ENCODE assay signal across 10 cellular contexts in genomic region chrX:38891641-38892413, GRCh38.
A peak's percentile ranks its signal among the peaks of the same experiment; 100 is the strongest.
DNase-seq lines count a peak whose midpoint lies in the region; ATAC-seq and TF ChIP-seq lines count a peak whose summit lies in the region.
"Had no signal": no experiment of that assay in that cellular context is flagged by ENCODE, and none has a peak within 500 bp of the region (broad histone marks: within the 10 kb centered on the region; RNA-seq: fewer than 3 reads in every experiment).

No MANE protein-coding gene starts in this region.

- no peaks in the 10 kb centered on the region for H3K4me1 ChIP-seq in prostate gland (replicated peaks)

- no peaks in the 10 kb centered on the region for H3K9me3 Mint-ChIP-seq in activated CD4-positive, alpha-beta memory T cell treated with anti-CD3 and anti-CD28 coated beads for 36 hours

- peak; percentile 84 for ATAC-seq in HG02885 (IDR thresholded peaks at IDR 0.05; ENCODE audit: poor library complexity, unreplicated experiment)

- TF ChIP-seq CTCF in prostate gland (IDR thresholded peaks at IDR 0.05), result no peak

- H3K27ac ChIP-seq in prostate gland, result no peak overlapping the region

- no peaks in the 10 kb centered on the region for H3K36me3 Mint-ChIP-seq in activated CD4-positive, alpha-beta memory T cell treated with anti-CD3 and anti-CD28 coated beads for 36 hours

- no peak for TF ChIP-seq POLR2A in prostate gland (IDR thresholded peaks at IDR 0.05)

- H3K36me3 ChIP-seq in prostate gland, result no peaks in the 10 kb centered on the region

- H3K4me3 Mint-ChIP-seq in activated CD4-positive, alpha-beta memory T cell treated with anti-CD3 and anti-CD28 coated beads for 36 hours, result no peak overlapping the region

- no peak overlapping the region for H3K27ac Mint-ChIP-seq in activated CD4-positive, alpha-beta memory T cell treated with anti-CD3 and anti-CD28 coated beads for 36 hours

- intact Hi-C loops in activated CD4-positive, alpha-beta memory T cell treated with anti-CD3 and anti-CD28 coated beads for 36 hours (cut with micrococcal nuclease), result no loop called here
- intact Hi-C loops in prostate gland (cut with DNase I), result no loop called here

- DNase-seq in stimulated activated naive CD4-positive, alpha-beta T cell treated with Interleukin-2 at 50 U/mL for 16 hours (lab: John Stamatoyannopoulos, UW), result peak; percentile 0
- DNase-seq in stimulated activated naive CD4-positive, alpha-beta T cell (lab: John Stamatoyannopoulos, UW), result no peak
- peak; percentile 52 for DNase-seq in activated CD4-positive, alpha-beta memory T cell treated with anti-CD3 and anti-CD28 coated beads for 36 hours
- DNase-seq in Kasumi-1 (lab: John Stamatoyannopoulos, UW), result no peak
- no peak for DNase-seq in NCI-H146 treated with DMSO at 0.1 percent for 48 hours (lab: John Stamatoyannopoulos, UW; ENCODE audit: unreplicated experiment)
- no peak for DNase-seq in prostate gland (ENCODE audit: low spot score)
- no peak for DNase-seq in C1 segment of cervical spinal cord (lab: John Stamatoyannopoulos, UW)
- DNase-seq: DMS153, NCI-H2081 treated with DMSO at 0.1 percent for 48 hours had no signal

- CTCF ChIA-PET in activated CD4-positive, alpha-beta memory T cell treated with anti-CD3 and anti-CD28 coated beads for 36 hours (lab: Charles Lee), result interaction anchor here (0.6 kb wide), 1 partner anchor 260 kb away, joined by 3 read pairs; no protein-coding TSS in a partner anchor

- peaks cover 8% of the 10 kb centered on the region for H3K4me1 Mint-ChIP-seq in activated CD4-positive, alpha-beta memory T cell treated with anti-CD3 and anti-CD28 coated beads for 36 hours (ENCODE audit: low read depth)

- no peaks in the 10 kb centered on the region for H3K27me3 Mint-ChIP-seq in activated CD4-positive, alpha-beta memory T cell treated with anti-CD3 and anti-CD28 coated beads for 36 hours

- WGBS in prostate gland, result 51% methylated on average over 4 of the region's 4 CpGs

- no peaks in the 10 kb centered on the region for H3K27me3 ChIP-seq in prostate gland (replicated peaks; ENCODE audit: insufficient read depth)

- POLR2A ChIA-PET in activated CD4-positive, alpha-beta memory T cell treated with anti-CD3 and anti-CD28 coated beads for 36 hours (lab: Charles Lee), result interaction anchor here (0.9 kb wide), 1 partner anchor 76 kb away, joined by 3 read pairs; no protein-coding TSS in a partner anchor

- no peak overlapping the region for H3K4me3 ChIP-seq in prostate gland

- no peaks in the 10 kb centered on the region for H3K9me3 ChIP-seq in prostate gland

Comparison
In these comparisons a context has a peak if more than half of its experiments do, and no peak if none do; other contexts are left out.
1. DNase-seq: peak in stimulated activated naive CD4-positive, alpha-beta T cell treated with Interleukin-2 at 50 U/mL for 16 hours (single experiment) and activated CD4-positive, alpha-beta memory T cell treated with anti-CD3 and anti-CD28 coated beads for 36 hours (single experiment); none in stimulated activated naive CD4-positive, alpha-beta T cell (0 of 6), Kasumi-1 (0 of 2), NCI-H146 treated with DMSO at 0.1 percent for 48 hours (single experiment), prostate gland (single experiment) and C1 segment of cervical spinal cord (0 of 14).